Comparison of ENCODE assay signal across 8 cellular contexts in genomic region chr17:42274812-42275526, GRCh38. TPM values are rescaled to one million over a fixed set of nuclear protein-coding genes. Genes with fewer than 3 reads are reported as not detected.
DNase-seq lines count a peak whose midpoint lies in the region; ATAC-seq and TF ChIP-seq lines count a peak whose summit lies in the region.

No MANE protein-coding gene starts in this region.

- 25% methylated on average over 13 of the region's 13 CpGs for WGBS in hepatocyte (ENCODE audit: low lambda C conversion rate, missing lambda C conversion rate)

- H3K27ac Mint-ChIP-seq in activated T-cell treated with anti-CD3 and anti-CD28 coated beads, Interleukin-2, amount 50 U/mL, for 24 hours = peak overlapping the region; percentile 93

- no peak for DNase-seq in HFF-Myc (ENCODE audit: extremely low read depth, low read depth)
- no peak for DNase-seq in activated T-cell treated with anti-CD3 and anti-CD28 coated beads, Interleukin-2, amount 50 U/mL, for 24 hours
- DNase-seq in hepatocyte (ENCODE audit: low spot score) = no peak
- DNase-seq in stimulated activated CD8-positive, alpha-beta memory T cell treated with anti-CD3 and anti-CD28 coated beads, Interleukin-4, amount 100 ng/mL, for 48 hours = peak; percentile 22
- no peak for DNase-seq in ACHN
- no peak for DNase-seq in stimulated activated CD4-positive, alpha-beta T cell treated with anti-CD3 and anti-CD28 coated beads, Interleukin-2, amount 100 ng/mL, for 24 hours

- in situ Hi-C loops in ACHN (cut with HindIII; ENCODE audit: low pct_ligation_motif_present, low pct_unique_long_range_greater_than_20kb, low sequenced_read_pairs) = no loop called here

- H3K36me3 ChIP-seq in hepatocyte (replicated peaks; ENCODE audit: insufficient read depth, low read depth) = no peaks in the 10 kb centered on the region

- H3K9me3 ChIP-seq in hepatocyte (ENCODE audit: low read depth) = no peaks in the 10 kb centered on the region

- peak overlapping the region; percentile 86 for H2AFZ ChIP-seq in hepatocyte

- H3K4me3 Mint-ChIP-seq in activated T-cell treated with anti-CD3 and anti-CD28 coated beads, Interleukin-2, amount 50 U/mL, for 24 hours = peak overlapping the region; percentile 88

- peaks cover 18% of the 10 kb centered on the region for H3K4me1 ChIP-seq in hepatocyte (ENCODE audit: insufficient read depth)

- no peak for TF ChIP-seq CTCF in HFF-Myc (IDR thresholded peaks at IDR 0.05; ENCODE audit: low read depth, low read length, missing control alignments)
- no peak for TF ChIP-seq CTCF in hepatocyte (IDR thresholded peaks at IDR 0.05; ENCODE audit: poor library complexity)

- H3K79me2 ChIP-seq in hepatocyte = peaks cover 57% of the 10 kb centered on the region

- ATAC-seq in GM19324 (IDR thresholded peaks at IDR 0.05; ENCODE audit: low FRiP score, unreplicated experiment) (no peak), GM21360 (IDR thresholded peaks at IDR 0.05; ENCODE audit: unreplicated experiment) (no peak)

- H4K20me1 ChIP-seq in hepatocyte (ENCODE audit: insufficient read depth, poor library complexity, severe bottlenecking) = no peaks in the 10 kb centered on the region

- peak overlapping the region; percentile 79 for H3K4me2 ChIP-seq in hepatocyte

- no peaks in the 10 kb centered on the region for H3K27me3 Mint-ChIP-seq in activated T-cell treated with anti-CD3 and anti-CD28 coated beads, Interleukin-2, amount 50 U/mL, for 24 hours

- no peaks in the 10 kb centered on the region for H3K9me3 Mint-ChIP-seq in activated T-cell treated with anti-CD3 and anti-CD28 coated beads, Interleukin-2, amount 50 U/mL, for 24 hours

- H3K27ac ChIP-seq in hepatocyte = peak overlapping the region; percentile 96

- no peaks in the 10 kb centered on the region for H3K9me2 ChIP-seq in hepatocyte (replicated peaks; ENCODE audit: insufficient read depth)

- peaks cover 59% of the 10 kb centered on the region for H3K4me1 Mint-ChIP-seq in activated T-cell treated with anti-CD3 and anti-CD28 coated beads, Interleukin-2, amount 50 U/mL, for 24 hours (ENCODE audit: low read depth)

- H3K27me3 ChIP-seq in hepatocyte = no peaks in the 10 kb centered on the region

- H3K4me3 ChIP-seq in HFF-Myc (replicated peaks; ENCODE audit: low read depth, low read length) = peak overlapping the region; percentile 55
- peak overlapping the region; percentile 70 for H3K4me3 ChIP-seq in hepatocyte

- H3K36me3 Mint-ChIP-seq in activated T-cell treated with anti-CD3 and anti-CD28 coated beads, Interleukin-2, amount 50 U/mL, for 24 hours (ENCODE audit: low read depth) = peaks cover 53% of the 10 kb centered on the region

RNA-seq across cellular contexts. Expression of gene STAT5B, which starts 1.2 kb away (rescaled TPM):
- 26.0 and 27.9 TPM in 2 replicates for total RNA-seq in hepatocyte
- polyA plus RNA-seq in hepatocyte = 18.7 and 25.7 TPM in 2 replicates

RNA-seq across cellular contexts. Expression of gene STAT5A, which starts 13.3 kb away (rescaled TPM):
- 5.5 and 6.5 TPM in 2 replicates for total RNA-seq in hepatocyte
- polyA plus RNA-seq in hepatocyte = 3.5 and 6.1 TPM in 2 replicates
